Comparison of ENCODE assay signal across 1 cellular context in the genomic region with DNA sequence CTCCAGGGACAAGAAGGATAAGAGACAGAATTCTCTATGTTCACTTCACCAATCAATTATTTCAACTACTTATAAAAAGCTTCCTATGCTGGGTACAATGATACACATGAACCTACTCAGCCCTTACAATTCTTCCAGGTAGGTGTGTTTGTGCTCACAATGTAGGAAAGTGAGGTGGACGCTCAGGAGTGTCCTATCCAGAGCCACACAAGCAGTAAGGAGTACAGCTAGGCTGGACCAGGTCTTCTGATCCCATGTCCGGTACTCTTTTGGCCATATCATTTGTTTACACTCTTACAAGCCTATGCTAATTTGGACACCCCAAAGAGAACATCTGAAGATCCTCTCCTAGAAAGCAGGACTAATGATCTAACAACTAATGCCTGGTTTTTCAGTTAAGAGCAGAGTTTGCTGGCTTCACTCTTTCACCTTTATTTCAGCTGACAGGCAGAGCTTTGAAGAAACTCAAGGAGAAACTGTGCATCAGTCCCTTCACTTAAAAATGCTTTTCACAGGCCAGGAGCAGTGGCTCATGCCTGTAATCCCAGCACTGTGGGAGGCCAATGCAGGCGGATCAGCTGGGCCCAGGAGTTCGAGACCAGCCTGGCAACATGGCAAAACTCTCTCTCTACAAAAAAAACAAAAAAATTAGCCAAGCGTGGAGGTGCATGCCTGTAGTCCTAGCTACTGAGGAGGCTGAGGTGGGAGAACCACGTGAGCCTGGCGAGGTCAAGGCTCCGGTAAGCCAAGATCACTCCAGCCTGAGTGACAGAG.
TF ChIP-seq lines count a peak whose summit lies in the region.

No MANE protein-coding gene starts in this region.

TF ChIP-seq in IMR-90, 13 proteins besides CTCF, POLR2A, EP300 and RAD21 (continued from another document):
- TF ChIP-seq, protein P1, sequence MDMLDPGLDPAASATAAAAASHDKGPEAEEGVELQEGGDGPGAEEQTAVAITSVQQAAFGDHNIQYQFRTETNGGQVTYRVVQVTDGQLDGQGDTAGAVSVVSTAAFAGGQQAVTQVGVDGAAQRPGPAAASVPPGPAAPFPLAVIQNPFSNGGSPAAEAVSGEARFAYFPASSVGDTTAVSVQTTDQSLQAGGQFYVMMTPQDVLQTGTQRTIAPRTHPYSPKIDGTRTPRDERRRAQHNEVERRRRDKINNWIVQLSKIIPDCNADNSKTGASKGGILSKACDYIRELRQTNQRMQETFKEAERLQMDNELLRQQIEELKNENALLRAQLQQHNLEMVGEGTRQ (IDR thresholded peaks at IDR 0.05; ENCODE audit: low read depth, low read length), result no peak
- TF ChIP-seq RFX5 (IDR thresholded peaks at IDR 0.05; ENCODE audit: low read depth, low read length) (no peak), CHD1 (IDR thresholded peaks at IDR 0.05; ENCODE audit: low read depth, low read length) (no peak), SMC3 (IDR thresholded peaks at IDR 0.05; ENCODE audit: low read depth, low read length) (no peak), MXI1 (IDR thresholded peaks at IDR 0.05; ENCODE audit: borderline replicate concordance, low read depth, low read length) (no peak), BHLHE40 (IDR thresholded peaks at IDR 0.05; ENCODE audit: low read depth, low read length) (no peak)
TF ChIP-seq in IMR-90: peak in this region for 0.
